Comparison of ENCODE assay signal across 1 cellular context in the genomic region with DNA sequence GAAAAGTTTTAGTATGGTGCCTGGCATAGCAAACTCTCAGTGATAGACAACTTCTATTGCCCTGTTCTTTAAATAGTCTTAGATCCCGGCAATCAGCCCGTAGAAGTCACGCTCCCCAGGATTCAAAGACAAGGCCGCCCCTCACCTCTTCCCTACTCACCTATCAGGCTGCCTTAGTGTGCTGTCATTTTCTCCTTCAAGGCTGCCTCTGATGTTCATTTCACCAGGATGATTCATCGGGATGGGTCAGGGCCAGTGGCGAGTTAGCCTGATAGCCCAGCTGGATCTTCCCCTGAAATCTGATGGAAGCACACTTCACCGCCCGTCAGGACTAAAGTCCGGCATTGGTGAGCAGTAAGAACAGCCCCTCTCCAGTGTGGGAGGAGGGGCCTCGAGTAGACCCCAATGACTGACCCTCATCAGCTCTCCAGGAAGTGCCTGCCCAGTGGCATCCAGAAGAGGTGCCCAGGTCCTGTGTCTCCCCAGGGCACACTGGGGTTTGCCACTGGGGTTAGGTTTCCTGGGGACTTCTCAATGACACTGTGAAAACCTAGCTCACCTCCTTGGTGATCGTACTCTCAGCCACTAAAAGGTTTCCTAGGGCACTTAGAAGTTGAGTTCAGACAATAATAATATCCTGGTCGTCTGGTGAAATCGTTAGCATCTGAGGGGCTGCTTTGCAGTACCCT.
TF ChIP-seq lines count a peak whose summit lies in the region.

No MANE protein-coding gene starts in this region.

TF ChIP-seq in WTC11, 78 proteins besides CTCF, POLR2A, EP300 and RAD21 (continued from another document):
- TF ChIP-seq ESRRA (CRISPR knock-in tag; IDR thresholded peaks at IDR 0.05; ENCODE audit: borderline replicate concordance) (no peak), SMAD4 (CRISPR knock-in tag; IDR thresholded peaks at IDR 0.05) (no peak), TCF7 (CRISPR knock-in tag; IDR thresholded peaks at IDR 0.05; ENCODE audit: low read depth) (no peak), NFYB (CRISPR knock-in tag; conservative IDR thresholded peaks at IDR 0.05; ENCODE audit: low read depth) (no peak), MXD4 (CRISPR knock-in tag; IDR thresholded peaks at IDR 0.05; ENCODE audit: borderline replicate concordance) (no peak), ZNF396 (CRISPR knock-in tag; IDR thresholded peaks at IDR 0.05; ENCODE audit: borderline replicate concordance) (no peak), NFATC4 (CRISPR knock-in tag; IDR thresholded peaks at IDR 0.05) (no peak), SOX15 (CRISPR knock-in tag; IDR thresholded peaks at IDR 0.05) (no peak), FOXP1 (CRISPR knock-in tag; IDR thresholded peaks at IDR 0.05; ENCODE audit: borderline replicate concordance) (no peak)
- TF ChIP-seq, protein P1, sequence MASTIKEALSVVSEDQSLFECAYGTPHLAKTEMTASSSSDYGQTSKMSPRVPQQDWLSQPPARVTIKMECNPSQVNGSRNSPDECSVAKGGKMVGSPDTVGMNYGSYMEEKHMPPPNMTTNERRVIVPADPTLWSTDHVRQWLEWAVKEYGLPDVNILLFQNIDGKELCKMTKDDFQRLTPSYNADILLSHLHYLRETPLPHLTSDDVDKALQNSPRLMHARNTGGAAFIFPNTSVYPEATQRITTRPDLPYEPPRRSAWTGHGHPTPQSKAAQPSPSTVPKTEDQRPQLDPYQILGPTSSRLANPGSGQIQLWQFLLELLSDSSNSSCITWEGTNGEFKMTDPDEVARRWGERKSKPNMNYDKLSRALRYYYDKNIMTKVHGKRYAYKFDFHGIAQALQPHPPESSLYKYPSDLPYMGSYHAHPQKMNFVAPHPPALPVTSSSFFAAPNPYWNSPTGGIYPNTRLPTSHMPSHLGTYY (CRISPR knock-in tag; IDR thresholded peaks at IDR 0.05): no peak
- TF ChIP-seq, protein P2, sequence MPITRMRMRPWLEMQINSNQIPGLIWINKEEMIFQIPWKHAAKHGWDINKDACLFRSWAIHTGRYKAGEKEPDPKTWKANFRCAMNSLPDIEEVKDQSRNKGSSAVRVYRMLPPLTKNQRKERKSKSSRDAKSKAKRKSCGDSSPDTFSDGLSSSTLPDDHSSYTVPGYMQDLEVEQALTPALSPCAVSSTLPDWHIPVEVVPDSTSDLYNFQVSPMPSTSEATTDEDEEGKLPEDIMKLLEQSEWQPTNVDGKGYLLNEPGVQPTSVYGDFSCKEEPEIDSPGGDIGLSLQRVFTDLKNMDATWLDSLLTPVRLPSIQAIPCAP (CRISPR knock-in tag; IDR thresholded peaks at IDR 0.05): no peak
- TF ChIP-seq, protein P3, sequence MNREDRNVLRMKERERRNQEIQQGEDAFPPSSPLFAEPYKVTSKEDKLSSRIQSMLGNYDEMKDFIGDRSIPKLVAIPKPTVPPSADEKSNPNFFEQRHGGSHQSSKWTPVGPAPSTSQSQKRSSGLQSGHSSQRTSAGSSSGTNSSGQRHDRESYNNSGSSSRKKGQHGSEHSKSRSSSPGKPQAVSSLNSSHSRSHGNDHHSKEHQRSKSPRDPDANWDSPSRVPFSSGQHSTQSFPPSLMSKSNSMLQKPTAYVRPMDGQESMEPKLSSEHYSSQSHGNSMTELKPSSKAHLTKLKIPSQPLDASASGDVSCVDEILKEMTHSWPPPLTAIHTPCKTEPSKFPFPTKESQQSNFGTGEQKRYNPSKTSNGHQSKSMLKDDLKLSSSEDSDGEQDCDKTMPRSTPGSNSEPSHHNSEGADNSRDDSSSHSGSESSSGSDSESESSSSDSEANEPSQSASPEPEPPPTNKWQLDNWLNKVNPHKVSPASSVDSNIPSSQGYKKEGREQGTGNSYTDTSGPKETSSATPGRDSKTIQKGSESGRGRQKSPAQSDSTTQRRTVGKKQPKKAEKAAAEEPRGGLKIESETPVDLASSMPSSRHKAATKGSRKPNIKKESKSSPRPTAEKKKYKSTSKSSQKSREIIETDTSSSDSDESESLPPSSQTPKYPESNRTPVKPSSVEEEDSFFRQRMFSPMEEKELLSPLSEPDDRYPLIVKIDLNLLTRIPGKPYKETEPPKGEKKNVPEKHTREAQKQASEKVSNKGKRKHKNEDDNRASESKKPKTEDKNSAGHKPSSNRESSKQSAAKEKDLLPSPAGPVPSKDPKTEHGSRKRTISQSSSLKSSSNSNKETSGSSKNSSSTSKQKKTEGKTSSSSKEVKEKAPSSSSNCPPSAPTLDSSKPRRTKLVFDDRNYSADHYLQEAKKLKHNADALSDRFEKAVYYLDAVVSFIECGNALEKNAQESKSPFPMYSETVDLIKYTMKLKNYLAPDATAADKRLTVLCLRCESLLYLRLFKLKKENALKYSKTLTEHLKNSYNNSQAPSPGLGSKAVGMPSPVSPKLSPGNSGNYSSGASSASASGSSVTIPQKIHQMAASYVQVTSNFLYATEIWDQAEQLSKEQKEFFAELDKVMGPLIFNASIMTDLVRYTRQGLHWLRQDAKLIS (CRISPR knock-in tag; IDR thresholded peaks at IDR 0.05; ENCODE audit: borderline replicate concordance): no peak
- TF ChIP-seq, protein P4, sequence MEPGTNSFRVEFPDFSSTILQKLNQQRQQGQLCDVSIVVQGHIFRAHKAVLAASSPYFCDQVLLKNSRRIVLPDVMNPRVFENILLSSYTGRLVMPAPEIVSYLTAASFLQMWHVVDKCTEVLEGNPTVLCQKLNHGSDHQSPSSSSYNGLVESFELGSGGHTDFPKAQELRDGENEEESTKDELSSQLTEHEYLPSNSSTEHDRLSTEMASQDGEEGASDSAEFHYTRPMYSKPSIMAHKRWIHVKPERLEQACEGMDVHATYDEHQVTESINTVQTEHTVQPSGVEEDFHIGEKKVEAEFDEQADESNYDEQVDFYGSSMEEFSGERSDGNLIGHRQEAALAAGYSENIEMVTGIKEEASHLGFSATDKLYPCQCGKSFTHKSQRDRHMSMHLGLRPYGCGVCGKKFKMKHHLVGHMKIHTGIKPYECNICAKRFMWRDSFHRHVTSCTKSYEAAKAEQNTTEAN (CRISPR knock-in tag; IDR thresholded peaks at IDR 0.05): no peak
- TF ChIP-seq, protein P5, sequence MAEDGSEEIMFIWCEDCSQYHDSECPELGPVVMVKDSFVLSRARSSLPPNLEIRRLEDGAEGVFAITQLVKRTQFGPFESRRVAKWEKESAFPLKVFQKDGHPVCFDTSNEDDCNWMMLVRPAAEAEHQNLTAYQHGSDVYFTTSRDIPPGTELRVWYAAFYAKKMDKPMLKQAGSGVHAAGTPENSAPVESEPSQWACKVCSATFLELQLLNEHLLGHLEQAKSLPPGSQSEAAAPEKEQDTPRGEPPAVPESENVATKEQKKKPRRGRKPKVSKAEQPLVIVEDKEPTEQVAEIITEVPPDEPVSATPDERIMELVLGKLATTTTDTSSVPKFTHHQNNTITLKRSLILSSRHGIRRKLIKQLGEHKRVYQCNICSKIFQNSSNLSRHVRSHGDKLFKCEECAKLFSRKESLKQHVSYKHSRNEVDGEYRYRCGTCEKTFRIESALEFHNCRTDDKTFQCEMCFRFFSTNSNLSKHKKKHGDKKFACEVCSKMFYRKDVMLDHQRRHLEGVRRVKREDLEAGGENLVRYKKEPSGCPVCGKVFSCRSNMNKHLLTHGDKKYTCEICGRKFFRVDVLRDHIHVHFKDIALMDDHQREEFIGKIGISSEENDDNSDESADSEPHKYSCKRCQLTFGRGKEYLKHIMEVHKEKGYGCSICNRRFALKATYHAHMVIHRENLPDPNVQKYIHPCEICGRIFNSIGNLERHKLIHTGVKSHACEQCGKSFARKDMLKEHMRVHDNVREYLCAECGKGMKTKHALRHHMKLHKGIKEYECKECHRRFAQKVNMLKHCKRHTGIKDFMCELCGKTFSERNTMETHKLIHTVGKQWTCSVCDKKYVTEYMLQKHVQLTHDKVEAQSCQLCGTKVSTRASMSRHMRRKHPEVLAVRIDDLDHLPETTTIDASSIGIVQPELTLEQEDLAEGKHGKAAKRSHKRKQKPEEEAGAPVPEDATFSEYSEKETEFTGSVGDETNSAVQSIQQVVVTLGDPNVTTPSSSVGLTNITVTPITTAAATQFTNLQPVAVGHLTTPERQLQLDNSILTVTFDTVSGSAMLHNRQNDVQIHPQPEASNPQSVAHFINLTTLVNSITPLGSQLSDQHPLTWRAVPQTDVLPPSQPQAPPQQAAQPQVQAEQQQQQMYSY (CRISPR knock-in tag; IDR thresholded peaks at IDR 0.05): no peak
